9 cellular contexts compared by ENCODE assay signal in genomic region chr2:98507940-98508689, GRCh38.
DNase-seq lines count a peak whose midpoint lies in the region; ATAC-seq, FAIRE-seq and TF ChIP-seq lines count a peak whose summit lies in the region.
"Had no signal": no experiment of that assay in that cellular context is flagged by ENCODE, and none has a peak within 500 bp of the region (broad histone marks: within the 10 kb centered on the region; RNA-seq: fewer than 3 reads in every experiment).

No MANE protein-coding gene starts in this region.

- peak overlapping the region; percentile 17 to 63 for H3K27ac Mint-ChIP-seq in activated naive CD4-positive, alpha-beta T cell treated with anti-CD3 and anti-CD28 coated beads, Interleukin-2, amount 50 U/mL, for 72 hours
- H3K27ac Mint-ChIP-seq in stimulated activated naive CD8-positive, alpha-beta T cell treated with anti-CD3 and anti-CD28 coated beads, Interleukin-15, amount 100 ng/mL, for 72 hours = peak overlapping the region; percentile 87 to 92

- no peak for TF ChIP-seq CTCF in kidney (IDR thresholded peaks at IDR 0.05; ENCODE audit: borderline replicate concordance, extremely low read depth, insufficient read depth)

- no peak overlapping the region for H3K4me3 ChIP-seq in kidney (ENCODE audit: low read length in 2 of 2)
- H3K4me3 ChIP-seq: A549 had no signal

- peaks cover 0 to 17% of the 10 kb centered on the region in 2 donors for H3K4me1 ChIP-seq in kidney (ENCODE audit: control insufficient read depth in 1 of 2, insufficient read depth in 1 of 2, low read depth in 1 of 2, low read length in 2 of 2)
- H3K4me1 ChIP-seq: A549 had no signal

- H3K27ac ChIP-seq in kidney (ENCODE audit: low read depth in 2 of 2, low read length in 2 of 2) = peak overlapping the region in 1 of 2 donors; percentile 48
- H3K27ac ChIP-seq: A549 had no signal

- H3K4me3 Mint-ChIP-seq in stimulated activated naive CD8-positive, alpha-beta T cell treated with anti-CD3 and anti-CD28 coated beads, Interleukin-15, amount 100 ng/mL, for 72 hours = peak overlapping the region; percentile 49 to 55

- intact Hi-C loops in kidney (cut with DNase I) = no loop called here

- H3K27me3 Mint-ChIP-seq in stimulated activated naive CD8-positive, alpha-beta T cell treated with anti-CD3 and anti-CD28 coated beads, Interleukin-15, amount 100 ng/mL, for 72 hours = no peaks in the 10 kb centered on the region

- H3K9me3 ChIP-seq in kidney (ENCODE audit: control insufficient read depth in 1 of 2, low read length in 2 of 2) = no peaks in the 10 kb centered on the region
- H3K9me3 ChIP-seq: A549 had no signal

- no peak overlapping the region for H3K9ac ChIP-seq in kidney (ENCODE audit: low read length in 2 of 2)

- FAIRE-seq in kidney (lab: Jason Lieb, UNC) = no peak
- FAIRE-seq: A549 had no signal

- ATAC-seq in activated naive CD4-positive, alpha-beta T cell treated with anti-CD3 and anti-CD28 coated beads, Interleukin-2, amount 50 U/mL, for 72 hours = peak in 1 of 2 donors; percentile 8
- ATAC-seq in stimulated activated naive CD8-positive, alpha-beta T cell treated with anti-CD3 and anti-CD28 coated beads, Interleukin-15, amount 100 ng/mL, for 72 hours = peak; percentile 3
- no peak for ATAC-seq in GM18511 (IDR thresholded peaks at IDR 0.05; ENCODE audit: unreplicated experiment)
- ATAC-seq in HG02610 (IDR thresholded peaks at IDR 0.05; ENCODE audit: unreplicated experiment) = no peak
- ATAC-seq: A549 had no signal

- H3K36me3 ChIP-seq in kidney (ENCODE audit: control insufficient read depth in 1 of 2, insufficient read depth in 2 of 2, low read length in 2 of 2) = peaks cover 0 to 2% of the 10 kb centered on the region in 2 donors

- H3K4me1 Mint-ChIP-seq in stimulated activated naive CD8-positive, alpha-beta T cell treated with anti-CD3 and anti-CD28 coated beads, Interleukin-15, amount 100 ng/mL, for 72 hours = peaks cover 95% of the 10 kb centered on the region

- H3K9me3 Mint-ChIP-seq in activated naive CD4-positive, alpha-beta T cell treated with anti-CD3 and anti-CD28 coated beads, Interleukin-2, amount 50 U/mL, for 72 hours = no peaks in the 10 kb centered on the region
- H3K9me3 Mint-ChIP-seq in stimulated activated naive CD8-positive, alpha-beta T cell treated with anti-CD3 and anti-CD28 coated beads, Interleukin-15, amount 100 ng/mL, for 72 hours = no peaks in the 10 kb centered on the region

- DNase-seq in NOMO-1 (lab: John Stamatoyannopoulos, UW; ENCODE audit: unreplicated experiment in 2 of 2) = peak; percentile 40 to 49
- no peak for DNase-seq in NOMO-1 treated with dmso at 0.1 percent for 144 hours (lab: John Stamatoyannopoulos, UW; ENCODE audit: unreplicated experiment)
- DNase-seq in activated naive CD4-positive, alpha-beta T cell treated with anti-CD3 and anti-CD28 coated beads, Interleukin-2, amount 50 U/mL, for 72 hours (ENCODE audit: low spot score in 2 of 2) = no peak
- peak; percentile 83 for DNase-seq in kidney
- no peak for DNase-seq in stimulated activated naive CD8-positive, alpha-beta T cell treated with anti-CD3 and anti-CD28 coated beads, Interleukin-15, amount 100 ng/mL, for 72 hours
- no peak for DNase-seq in globus pallidus (ENCODE audit: low spot score)

- peaks cover 0 to 13% of the 10 kb centered on the region in 2 donors for H3K36me3 Mint-ChIP-seq in activated naive CD4-positive, alpha-beta T cell treated with anti-CD3 and anti-CD28 coated beads, Interleukin-2, amount 50 U/mL, for 72 hours

Comparison
In these comparisons a context has a peak if more than half of its experiments do, and no peak if none do; other contexts are left out.
1. DNase-seq: peak in NOMO-1 (2 of 2) and kidney (single experiment); none in NOMO-1 treated with dmso at 0.1 percent for 144 hours (single experiment), activated naive CD4-positive, alpha-beta T cell treated with anti-CD3 and anti-CD28 coated beads, Interleukin-2, amount 50 U/mL, for 72 hours (0 of 2), stimulated activated naive CD8-positive, alpha-beta T cell treated with anti-CD3 and anti-CD28 coated beads, Interleukin-15, amount 100 ng/mL, for 72 hours (0 of 2) and globus pallidus (single experiment).